11 cellular contexts compared by ENCODE assay signal in the genomic region with DNA sequence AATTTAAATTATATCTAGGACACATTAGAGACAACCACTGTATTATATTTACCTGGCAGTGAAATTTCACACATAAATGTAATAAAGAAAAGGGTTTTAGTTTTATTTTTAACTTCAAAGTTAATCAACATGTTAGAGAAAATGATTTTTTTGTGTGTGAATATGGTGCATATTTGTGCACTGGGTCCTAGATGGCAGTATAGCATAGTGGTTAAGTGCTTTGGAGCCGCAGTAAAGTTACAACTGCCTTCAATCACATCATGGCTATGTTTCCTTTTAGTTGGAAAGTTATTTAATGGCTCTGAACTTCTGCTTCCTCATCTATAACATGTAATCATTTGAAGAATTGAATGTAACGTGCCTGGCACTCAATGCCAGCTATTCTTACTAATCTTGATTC.
DNase-seq lines count a peak whose midpoint lies in the region; ATAC-seq and TF ChIP-seq lines count a peak whose summit lies in the region.
"Had no signal": no experiment of that assay in that cellular context is flagged by ENCODE, and none has a peak within 500 bp of the region (broad histone marks: within the 10 kb centered on the region; RNA-seq: fewer than 3 reads in every experiment).

No MANE protein-coding gene starts in this region.

- no peak overlapping the region for H3K27ac ChIP-seq in 22Rv1
- H3K27ac ChIP-seq: SJCRH30 had no signal

- TF ChIP-seq CTCF in 22Rv1 (IDR thresholded peaks at IDR 0.05) (peak; percentile 46), GM12875 (IDR thresholded peaks at IDR 0.05; ENCODE audit: borderline replicate concordance, insufficient read depth, low read depth, low read length) (peak; percentile 35; the same call in 1 of the 2 replicates), nephron progenitor cell (IDR thresholded peaks at IDR 0.05) (no peak)

- H3K4me1 Mint-ChIP-seq in nephron progenitor cell = peaks cover 29% of the 10 kb centered on the region

- ATAC-seq in GM21423 (IDR thresholded peaks at IDR 0.05; ENCODE audit: unreplicated experiment) (no peak), GM18498 (IDR thresholded peaks at IDR 0.05; ENCODE audit: unreplicated experiment) (no peak)

- no peak overlapping the region for H3K4me3 Mint-ChIP-seq in nephron progenitor cell

- H3K27me3 Mint-ChIP-seq in nephron progenitor cell (ENCODE audit: low read depth, poor library complexity) = no peaks in the 10 kb centered on the region

- no peak overlapping the region for H3K4me3 ChIP-seq in GM12875 (ENCODE audit: low read depth, low read length)
- H3K4me3 ChIP-seq: SJCRH30 had no signal

- H3K27ac Mint-ChIP-seq in nephron progenitor cell = no peak overlapping the region

- DNase-seq in OCI-M1 (lab: John Stamatoyannopoulos, UW) (peak; percentile 35), fibroblast of peridontal ligament (ENCODE audit: extremely low read depth) (peak; percentile 52), nephron progenitor cell (no peak), HK-2 (ENCODE audit: unreplicated experiment) (no peak)
- DNase-seq: DMS79 treated with DMSO at 0.1 percent for 48 hours, midbrain had no signal

- H3K36me3 Mint-ChIP-seq in nephron progenitor cell (ENCODE audit: low read depth) = no peaks in the 10 kb centered on the region

- H3K9me3 Mint-ChIP-seq in nephron progenitor cell = no peaks in the 10 kb centered on the region

Comparison
In these comparisons a context has a peak if more than half of its experiments do, and no peak if none do; other contexts are left out.
1. DNase-seq: peak in OCI-M1 (single experiment) and fibroblast of peridontal ligament (single experiment); none in nephron progenitor cell (single experiment) and HK-2 (single experiment).